ENCODE assay signal across 29 cellular contexts in the genomic region with DNA sequence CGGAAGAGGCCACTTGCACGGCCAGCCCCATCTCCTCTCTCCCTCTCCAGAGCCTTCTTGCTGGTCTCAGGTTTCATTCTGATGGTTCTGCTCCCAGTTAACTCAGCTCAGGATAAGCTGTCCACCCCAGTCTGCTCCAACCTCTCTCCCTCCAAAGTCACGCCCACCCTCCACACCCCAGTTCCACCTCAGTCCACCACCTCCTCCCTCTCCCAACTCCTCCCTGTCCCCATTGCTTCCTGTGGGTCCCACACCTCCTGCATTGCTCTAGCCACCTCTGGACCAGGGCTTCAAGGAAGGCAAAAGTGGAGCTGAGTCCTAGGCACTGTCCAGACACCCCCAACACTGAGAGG. TPM values are rescaled to one million over a fixed set of nuclear protein-coding genes. Genes with fewer than 3 reads are reported as not detected.
"Had no signal": no experiment of that assay in that cellular context is flagged by ENCODE, and none has a peak within 500 bp of the region (broad histone marks: within the 10 kb centered on the region; RNA-seq: fewer than 3 reads in every experiment).

No MANE protein-coding gene starts in this region.

- H3K4me3 ChIP-seq: cardiac muscle cell, coronary artery, dorsolateral prefrontal cortex, gastroesophageal sphincter, ovary, testis, transverse colon had no signal

- H3K36me3 ChIP-seq: cardiac muscle cell, gastroesophageal sphincter, ovary, transverse colon had no signal

- H3K27ac ChIP-seq: cardiac muscle cell, coronary artery, dorsolateral prefrontal cortex, gastroesophageal sphincter, ovary, testis, transverse colon had no signal

- FAIRE-seq: small intestine had no signal

- H3K27me3 ChIP-seq: cardiac muscle cell, dorsolateral prefrontal cortex, ovary, testis, transverse colon had no signal

- DNase-seq: activated CD4-positive, alpha-beta T cell treated with anti-CD3 and anti-CD28 coated beads for 4 hours; activated CD4-positive, alpha-beta T cell treated with anti-CD3 and anti-CD28 coated beads, Interleukin-2, amount 50 U/mL, for 4 hours; activated naive CD4-positive, alpha-beta T cell; activated T-cell treated with anti-CD3 and anti-CD28 coated beads for 4 hours; activated T-cell treated with anti-CD3 and anti-CD28 coated beads, Interleukin-2, amount 50 U/mL, for 72 hours; dorsolateral prefrontal cortex; effector memory CD4-positive, alpha-beta T cell; head of caudate nucleus; midbrain; naive thymus-derived CD4-positive, alpha-beta T cell; ovary; retina; small intestine; stimulated activated CD4-positive, alpha-beta T cell treated with anti-CD3 and anti-CD28 coated beads, Interleukin-15, amount 100 ng/mL, for 24 hours; stimulated activated naive CD4-positive, alpha-beta T cell; testis; transverse colon had no signal

- H3K9me3 ChIP-seq: gastroesophageal sphincter, ovary, testis, transverse colon had no signal

RNA-seq across cellular contexts. Expression of a gene that starts 13.1 kb away (rescaled TPM):
- total RNA-seq: activated T-cell treated with anti-CD3 and anti-CD28 coated beads, Interleukin-2, amount 50 U/mL, for 72 hours; cardiac muscle cell; epithelial cell of proximal tubule; gastroesophageal sphincter; kidney epithelial cell; naive thymus-derived CD4-positive, alpha-beta T cell; ovary; progenitor cell of endocrine pancreas; sciatic nerve; T-helper 1 cell treated with Interleukin-12 subunit alpha and Interleukin-12 subunit beta and Interleukin-4 antibody, amounts not matched to agents 30 ng/mL and 1 ng/mL, for 36 hours; transverse colon; urinary bladder had no signal
- polyA plus RNA-seq: adipose tissue; cardiac muscle cell; naive thymus-derived CD4-positive, alpha-beta T cell; neural cell; ovary; small intestine; urinary bladder had no signal

RNA-seq across cellular contexts. Expression of a gene that starts 19.6 kb away (rescaled TPM):
- total RNA-seq: activated T-cell treated with anti-CD3 and anti-CD28 coated beads, Interleukin-2, amount 50 U/mL, for 72 hours; cardiac muscle cell; epithelial cell of proximal tubule; kidney epithelial cell; progenitor cell of endocrine pancreas; T-helper 1 cell treated with Interleukin-12 subunit alpha and Interleukin-12 subunit beta and Interleukin-4 antibody, amounts not matched to agents 30 ng/mL and 1 ng/mL, for 36 hours; transverse colon had no signal
- polyA plus RNA-seq: naive thymus-derived CD4-positive, alpha-beta T cell; neural cell had no signal

RNA-seq across cellular contexts. Expression of a gene that starts 33.8 kb away (rescaled TPM):
- total RNA-seq: cardiac muscle cell; cerebellum; dorsolateral prefrontal cortex; epithelial cell of proximal tubule; gastroesophageal sphincter; kidney epithelial cell; ovary; progenitor cell of endocrine pancreas; sciatic nerve; T-helper 1 cell treated with Interleukin-12 subunit alpha and Interleukin-12 subunit beta and Interleukin-4 antibody, amounts not matched to agents 30 ng/mL and 1 ng/mL, for 36 hours; transverse colon; urinary bladder had no signal
- polyA plus RNA-seq: adipose tissue; cardiac muscle cell; naive thymus-derived CD4-positive, alpha-beta T cell; neural cell; ovary; urinary bladder had no signal

RNA-seq across cellular contexts. Expression of a gene that starts 46.7 kb away (rescaled TPM):
- total RNA-seq: activated T-cell treated with anti-CD3 and anti-CD28 coated beads, Interleukin-2, amount 50 U/mL, for 72 hours; cardiac muscle cell; cerebellum; epithelial cell of proximal tubule; naive thymus-derived CD4-positive, alpha-beta T cell; progenitor cell of endocrine pancreas; sciatic nerve; T-helper 1 cell treated with Interleukin-12 subunit alpha and Interleukin-12 subunit beta and Interleukin-4 antibody, amounts not matched to agents 30 ng/mL and 1 ng/mL, for 36 hours; transverse colon; urinary bladder had no signal
- polyA plus RNA-seq: naive thymus-derived CD4-positive, alpha-beta T cell; neural cell had no signal
